ENCODE assay signal across 1 cellular context in genomic region chr20:5504061-5504739, GRCh38.
A peak's percentile ranks its signal among the peaks of the same experiment; 100 is the strongest.
TF ChIP-seq lines count a peak whose summit lies in the region.

No MANE protein-coding gene starts in this region.

TF ChIP-seq in HepG2, 621 proteins besides CTCF, POLR2A, EP300 and RAD21 (continued from another document):
- no peak for TF ChIP-seq ZBTB34 (CRISPR knock-in tag; IDR thresholded peaks at IDR 0.05)
- no peak for TF ChIP-seq ZNF292 (CRISPR knock-in tag; IDR thresholded peaks at IDR 0.05; ENCODE audit: borderline replicate concordance, low read depth)
- no peak for TF ChIP-seq RORA (CRISPR knock-in tag; IDR thresholded peaks at IDR 0.05)
- no peak for TF ChIP-seq KLF9 (CRISPR knock-in tag; IDR thresholded peaks at IDR 0.05; ENCODE audit: low read depth)
- TF ChIP-seq UBTF (CRISPR knock-in tag; IDR thresholded peaks at IDR 0.05), result peak; percentile 53
- no peak for TF ChIP-seq ZFP90 (CRISPR knock-in tag; IDR thresholded peaks at IDR 0.05; ENCODE audit: borderline replicate concordance)
- no peak for TF ChIP-seq SKI (IDR thresholded peaks at IDR 0.05; ENCODE audit: partially characterized antibody)
- no peak for TF ChIP-seq TEAD2 (CRISPR knock-in tag; IDR thresholded peaks at IDR 0.05)
- no peak for TF ChIP-seq HHEX (CRISPR knock-in tag; IDR thresholded peaks at IDR 0.05)
- TF ChIP-seq ZNF629 (CRISPR knock-in tag; conservative IDR thresholded peaks at IDR 0.05), result no peak
- TF ChIP-seq ZFY (CRISPR knock-in tag; IDR thresholded peaks at IDR 0.05), result peak; percentile 66; the same call in 1 of the 2 replicates
- no peak for TF ChIP-seq ZNF513 (CRISPR knock-in tag; conservative IDR thresholded peaks at IDR 0.05)
- no peak for TF ChIP-seq FIP1L1 (IDR thresholded peaks at IDR 0.05; ENCODE audit: borderline replicate concordance, insufficient read depth, low read depth, low read length)
- no peak for TF ChIP-seq ZC3H13 (CRISPR knock-in tag; IDR thresholded peaks at IDR 0.05)
- no peak for TF ChIP-seq TFDP2 (CRISPR knock-in tag; IDR thresholded peaks at IDR 0.05)
- TF ChIP-seq HOXA3 (CRISPR knock-in tag; IDR thresholded peaks at IDR 0.05), result no peak; the same call in 1 of the 2 replicates
- TF ChIP-seq ARNT (IDR thresholded peaks at IDR 0.05), result no peak
- no peak for TF ChIP-seq PAF1 (CRISPR knock-in tag; IDR thresholded peaks at IDR 0.05)
- TF ChIP-seq CBX5 (CRISPR knock-in tag; IDR thresholded peaks at IDR 0.05; ENCODE audit: borderline replicate concordance), result no peak
- no peak for TF ChIP-seq CHD4 (IDR thresholded peaks at IDR 0.05; ENCODE audit: borderline replicate concordance, low read length)
- 0 out of 2 replicates have a peak, but pooled peaks have one; percentile 67 for TF ChIP-seq LRRFIP1 (CRISPR knock-in tag; conservative IDR thresholded peaks at IDR 0.05)
- 0 out of 2 replicates have a peak, but pooled peaks have one; percentile 12 for TF ChIP-seq ZNF749 (CRISPR knock-in tag; IDR thresholded peaks at IDR 0.05; ENCODE audit: borderline replicate concordance)
- peak; percentile 51 for TF ChIP-seq SAP130 (CRISPR knock-in tag; IDR thresholded peaks at IDR 0.05; ENCODE audit: low read depth)
- TF ChIP-seq ATF3 (CRISPR knock-in tag; IDR thresholded peaks at IDR 0.05), result no peak
- 0 out of 2 replicates have a peak, but pooled peaks have one; percentile 40 for TF ChIP-seq ZFYVE20 (CRISPR knock-in tag; IDR thresholded peaks at IDR 0.05; ENCODE audit: borderline replicate concordance, low read depth)
- no peak for TF ChIP-seq PHF21A (CRISPR knock-in tag; IDR thresholded peaks at IDR 0.05)
